Comparison of ENCODE assay signal across 12 cellular contexts in the genomic region with DNA sequence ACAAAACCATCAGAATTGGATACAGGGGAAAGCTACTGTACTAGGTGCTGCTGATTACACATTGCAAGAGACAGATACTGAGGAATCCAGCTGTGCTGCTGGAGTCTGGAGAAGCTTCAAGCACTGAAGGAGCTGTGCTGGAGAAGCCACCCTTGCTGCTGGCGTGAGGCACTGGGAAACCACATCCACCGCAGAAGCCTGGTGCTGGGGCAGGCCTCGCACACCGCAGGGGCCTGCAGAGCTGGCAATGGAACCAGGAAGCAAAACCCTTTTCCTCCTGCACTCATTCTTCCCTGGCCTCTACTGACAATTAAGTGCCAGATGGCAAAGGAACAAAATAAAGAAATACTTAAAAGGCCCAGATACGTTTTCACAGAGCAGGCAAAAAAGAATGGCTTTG.
A peak's percentile ranks its signal among the peaks of the same experiment; 100 is the strongest.
DNase-seq lines count a peak whose midpoint lies in the region; ATAC-seq, FAIRE-seq and TF ChIP-seq lines count a peak whose summit lies in the region.
"Had no signal": no experiment of that assay in that cellular context is flagged by ENCODE, and none has a peak within 500 bp of the region (broad histone marks: within the 10 kb centered on the region; RNA-seq: fewer than 3 reads in every experiment).

No MANE protein-coding gene starts in this region.

- H3K14ac ChIP-seq in H1 (ENCODE audit: insufficient read length) = no peak overlapping the region

- TF ChIP-seq POLR2A in H1 (IDR thresholded peaks at IDR 0.05; ENCODE audit: control extremely low read depth in 1 of 2, low read depth in 2 of 2, low read length in 2 of 2) (no peak), esophagus squamous epithelium (IDR thresholded peaks at IDR 0.05) (no peak)

- no peak overlapping the region for H3K4me3 ChIP-seq in H1 (ENCODE audit: extremely low read depth in 1 of 4, insufficient read depth in 2 of 4, low read depth in 3 of 4, low read length in 4 of 4)
- H3K4me3 ChIP-seq in upper lobe of right lung = no peak overlapping the region
- H3K4me3 ChIP-seq in esophagus squamous epithelium = no peak overlapping the region
- H3K4me3 ChIP-seq: SJSA1 had no signal

- CTCF ChIA-PET in H1 (lab: Charles Lee; ENCODE audit: partially characterized antibody) = interaction anchor here (0.9 to 1.7 kb wide), 2 partner anchors 34 to 47 kb away, joined by 3 to 10 read pairs; no protein-coding TSS in a partner anchor

- H3K4me2 ChIP-seq in H1 (ENCODE audit: insufficient read depth in 1 of 2, low read depth in 2 of 2, low read length in 2 of 2) = no peak overlapping the region

- no peaks in the 10 kb centered on the region for H3K4me1 Mint-ChIP-seq in glutamatergic neuron (ENCODE audit: low read depth, unreplicated experiment)

- no peaks in the 10 kb centered on the region for H3K36me3 Mint-ChIP-seq in glutamatergic neuron (ENCODE audit: unreplicated experiment)

- peak overlapping the region; percentile 7 for H2BK20ac ChIP-seq in H1 (ENCODE audit: low read length)

- H3K27ac Mint-ChIP-seq in glutamatergic neuron (ENCODE audit: unreplicated experiment) = no peak overlapping the region

- peak overlapping the region; percentile 13 for H2BK120ac ChIP-seq in H1 (replicated peaks; ENCODE audit: low read depth, low read length)

- H3K18ac ChIP-seq in H1 (ENCODE audit: extremely low read depth, low read length) = peak overlapping the region; percentile 55

- no peak overlapping the region for H3K4ac ChIP-seq in H1 (replicated peaks; ENCODE audit: insufficient read length, low read depth, low read length)

- H3K23me2 ChIP-seq in H1 (ENCODE audit: low read depth, low read length) = no peaks in the 10 kb centered on the region

- no peak overlapping the region for H3K9ac ChIP-seq in H1 (replicated peaks in 1 of 4; ENCODE audit: extremely low read depth in 1 of 4, low read depth in 3 of 4, low read length in 3 of 4)

- no peak overlapping the region; the same call in 1 of the 2 replicates for H2AK5ac ChIP-seq in H1 (ENCODE audit: low read depth, low read length)

- peak overlapping the region; percentile 88 for H4K91ac ChIP-seq in H1 (replicated peaks; ENCODE audit: insufficient read length, low read length)

- 81% methylated on average over 5 of the region's 5 CpGs; no CpG with 5 or more reads in 1 of the 2 experiments for WGBS in H1 (ENCODE audit: extremely low coverage in 1 of 2, insufficient coverage in 1 of 2, insufficient read length in 1 of 2, insufficient replicate concordance in 2 of 2, low coverage in 1 of 2, low lambda C conversion rate in 2 of 2, missing lambda C conversion rate in 1 of 2), 2 experiments
- WGBS in esophagus squamous epithelium, 2 donors = 25 to 41% methylated on average over 2 to 3 of the region's 5 CpGs

- H3K36me3 ChIP-seq in H1 (ENCODE audit: control insufficient read depth in 2 of 4, insufficient read depth in 4 of 4, low read length in 3 of 4) (no peaks in the 10 kb centered on the region), upper lobe of right lung (no peaks in the 10 kb centered on the region), esophagus squamous epithelium (no peaks in the 10 kb centered on the region)
- H3K36me3 ChIP-seq: SJSA1 had no signal

- peaks cover 6% of the 10 kb centered on the region for H3K27me3 Mint-ChIP-seq in glutamatergic neuron (ENCODE audit: unreplicated experiment)

- no peak overlapping the region for H3K56ac ChIP-seq in H1 (replicated peaks; ENCODE audit: insufficient read length, low read depth, low read length)

- no peak for FAIRE-seq in H1 (lab: Jason Lieb, UNC)

- H4K20me1 ChIP-seq in H1 (replicated peaks in 1 of 2; ENCODE audit: control insufficient read depth in 1 of 2, insufficient read depth in 2 of 2, low read length in 2 of 2) = no peaks in the 10 kb centered on the region

- intact Hi-C loops in upper lobe of right lung (cut with DNase I) (no loop called here), esophagus squamous epithelium (cut with DNase I) (no loop called here)

- peak overlapping the region; percentile 13; the same call in 1 of the 2 replicates for H2AFZ ChIP-seq in H1 (ENCODE audit: low read length)

- POLR2A ChIA-PET in H1 (lab: Charles Lee; ENCODE audit: partially characterized antibody) = interaction anchor here (1.3 kb wide), 1 partner anchor 12 kb away, joined by 3 read pairs; no protein-coding TSS in a partner anchor

- H3K27ac ChIP-seq in H1 (ENCODE audit: low read depth, low read length) (no peak overlapping the region), upper lobe of right lung (no peak overlapping the region), esophagus squamous epithelium (peak overlapping the region in 1 of 4 donors; percentile 2)
- H3K27ac ChIP-seq: SJSA1 had no signal

- no peak overlapping the region for H3K23ac ChIP-seq in H1 (ENCODE audit: insufficient read length)

- H3K4me1 ChIP-seq in H1 (replicated peaks in 1 of 4; ENCODE audit: control insufficient read depth in 3 of 4, insufficient read depth in 4 of 4, low read length in 3 of 4) (peaks cover 0 to 3% (median 0%) of the 10 kb centered on the region in 4 experiments; a peak in 3 of 7 replicates), upper lobe of right lung (no peaks in the 10 kb centered on the region), esophagus squamous epithelium (no peaks in the 10 kb centered on the region)
- H3K4me1 ChIP-seq: SJSA1 had no signal

- no peaks in the 10 kb centered on the region for H3K9me3 Mint-ChIP-seq in glutamatergic neuron (ENCODE audit: unreplicated experiment)

- peak overlapping the region; percentile 1; the same call in 1 of the 2 replicates for H2BK5ac ChIP-seq in H1 (ENCODE audit: low read depth, low read length)

- DNase-seq in Daoy (ENCODE audit: low read depth) (peak; percentile 33), NCI-H2196 treated with DMSO at 0.1 percent for 48 hours (lab: John Stamatoyannopoulos, UW; ENCODE audit: unreplicated experiment) (peak; percentile 61), H1 (ENCODE audit: low read depth in 1 of 2, low spot score in 2 of 2) (no peak), upper lobe of right lung (no peak), glutamatergic neuron (no peak), esophagus squamous epithelium (lab: John Stamatoyannopoulos, UW) (no peak)
- DNase-seq: activated CD4-positive, CD25-positive, alpha-beta regulatory T cell; activated T-cell treated with anti-CD3 and anti-CD28 coated beads, Interleukin-2, amount 50 U/mL, for 1 hour; stimulated activated CD4-positive, alpha-beta T cell treated with anti-CD3 and anti-CD28 coated beads, Interleukin-4, amount 100 ng/mL, for 1 hour had no signal

- H3K27me3 ChIP-seq in H1 (replicated peaks in 1 of 4; ENCODE audit: control insufficient read depth in 3 of 4, extremely low read depth in 1 of 4, insufficient read depth in 3 of 4, low read length in 3 of 4) (no peaks in the 10 kb centered on the region), upper lobe of right lung (no peaks in the 10 kb centered on the region), esophagus squamous epithelium (no peaks in the 10 kb centered on the region)

- TF ChIP-seq CTCF in H1 (IDR thresholded peaks at IDR 0.05; ENCODE audit: control extremely low read depth in 1 of 3, insufficient read depth in 1 of 3, low read depth in 1 of 3, low read length in 3 of 3) (no peak), upper lobe of right lung (IDR thresholded peaks at IDR 0.05) (no peak), glutamatergic neuron (IDR thresholded peaks at IDR 0.05; ENCODE audit: partially characterized antibody, unreplicated experiment) (no peak), esophagus squamous epithelium (IDR thresholded peaks at IDR 0.05) (no peak)

- peak overlapping the region; percentile 62; the same call in 1 of the 2 replicates for H2BK12ac ChIP-seq in H1 (ENCODE audit: low read depth, low read length)

- no peak for TF ChIP-seq RAD21 in H1 (IDR thresholded peaks at IDR 0.05 in 1 of 2, conservative IDR thresholded peaks at IDR 0.05 in 1 of 2; ENCODE audit: low read depth in 2 of 2, low read length in 2 of 2)

- H2BK15ac ChIP-seq in H1 (ENCODE audit: low read length) = no peak overlapping the region

- no peaks in the 10 kb centered on the region for H3K79me2 ChIP-seq in H1 (ENCODE audit: control insufficient read depth in 1 of 2, insufficient read depth in 2 of 2, low read length in 2 of 2)

- no peaks in the 10 kb centered on the region for H3K79me1 ChIP-seq in H1 (ENCODE audit: low read depth, low read length)

- H4K8ac ChIP-seq in H1 (ENCODE audit: extremely low read depth, insufficient read depth, low read length) = no peak overlapping the region

- H4K5ac ChIP-seq in H1 (ENCODE audit: insufficient read length, low read depth, low read length) = no peak overlapping the region

- H3K4me3 Mint-ChIP-seq in glutamatergic neuron (ENCODE audit: unreplicated experiment) = no peak overlapping the region

- peaks cover 4 to 9% of the 10 kb centered on the region in 2 experiments; a peak in 2 of 4 replicates for H3K9me3 ChIP-seq in H1 (ENCODE audit: insufficient read depth in 2 of 2, low read depth in 1 of 2, low read length in 1 of 2)
- no peaks in the 10 kb centered on the region for H3K9me3 ChIP-seq in upper lobe of right lung
- peaks cover 0 to 8% (median 0%) of the 10 kb centered on the region in 3 donors for H3K9me3 ChIP-seq in esophagus squamous epithelium
- H3K9me3 ChIP-seq: SJSA1 had no signal

- ATAC-seq in HG03097 (IDR thresholded peaks at IDR 0.05; ENCODE audit: low FRiP score, unreplicated experiment) = peak; percentile 10
- no peak for ATAC-seq in upper lobe of right lung
- ATAC-seq in GM18517 (IDR thresholded peaks at IDR 0.05; ENCODE audit: unreplicated experiment) = no peak

- TF ChIP-seq EP300 in H1 (IDR thresholded peaks at IDR 0.05; ENCODE audit: borderline replicate concordance in 1 of 2, low read depth in 2 of 2, low read length in 2 of 2) = no peak

TF ChIP-seq in H1, 55 proteins besides CTCF, POLR2A, EP300 and RAD21 (continues in another document):
- TF ChIP-seq RXRA (IDR thresholded peaks at IDR 0.05; ENCODE audit: insufficient read depth, low read depth, low read length) (no peak), SIX5 (IDR thresholded peaks at IDR 0.05; ENCODE audit: low read depth, low read length) (no peak), GTF2F1 (IDR thresholded peaks at IDR 0.05; ENCODE audit: borderline replicate concordance, low read depth, low read length) (no peak), KDM5A (IDR thresholded peaks at IDR 0.05; ENCODE audit: low read length) (no peak), SP1 (IDR thresholded peaks at IDR 0.05; ENCODE audit: low read depth, low read length) (no peak), CHD2 (IDR thresholded peaks at IDR 0.05; ENCODE audit: low read length) (no peak), HDAC6 (IDR thresholded peaks at IDR 0.05; ENCODE audit: low read depth, low read length) (no peak), YY1 (IDR thresholded peaks at IDR 0.05; ENCODE audit: low read depth, low read length) (no peak)

Comparison
In these comparisons a context has a peak if more than half of its experiments do, and no peak if none do; other contexts are left out.
1. DNase-seq: peak in Daoy (single experiment) and NCI-H2196 treated with DMSO at 0.1 percent for 48 hours (single experiment); none in H1 (0 of 2), upper lobe of right lung (single experiment), glutamatergic neuron (single experiment) and esophagus squamous epithelium (single experiment).